8 cellular contexts compared by ENCODE assay signal in genomic region chr17:75848523-75849303, GRCh38. TPM values are rescaled to one million over a fixed set of nuclear protein-coding genes. Genes with fewer than 3 reads are reported as not detected.
DNase-seq lines count a peak whose midpoint lies in the region; ATAC-seq, FAIRE-seq and TF ChIP-seq lines count a peak whose summit lies in the region.

No MANE protein-coding gene starts in this region.

- intact Hi-C loops in lower lobe of right lung (cut with DNase I): no loop called here

- H3K27ac ChIP-seq in lower lobe of right lung: peak overlapping the region; percentile 90

- peaks cover 71% of the 10 kb centered on the region for H3K36me3 ChIP-seq in lower lobe of right lung

- peak; percentile 64 for TF ChIP-seq CTCF in lower lobe of right lung (IDR thresholded peaks at IDR 0.05)

- H3K9me3 ChIP-seq in lower lobe of right lung: no peaks in the 10 kb centered on the region

- ATAC-seq in lower lobe of right lung (no peak), HG02973 (IDR thresholded peaks at IDR 0.05; ENCODE audit: unreplicated experiment) (no peak), HG02571 (IDR thresholded peaks at IDR 0.05; ENCODE audit: unreplicated experiment) (no peak)

- peaks cover 78% of the 10 kb centered on the region for H3K4me1 ChIP-seq in lower lobe of right lung

- no peaks in the 10 kb centered on the region for H3K27me3 ChIP-seq in lower lobe of right lung (ENCODE audit: low read depth)

- DNase-seq in NCI-H1930 (lab: John Stamatoyannopoulos, UW) (peak; percentile 49 to 74), cerebellar cortex (ENCODE audit: low spot score) (peak; percentile 83), lower lobe of right lung (peak; percentile 87)
- DNase-seq in activated CD4-positive, CD25-positive, alpha-beta regulatory T cell treated with anti-CD3 and anti-CD28 coated beads, Interleukin-2, amount 50 U/mL, for 16 hours (ENCODE audit: low read depth, low spot score): peak; percentile 67
- DNase-seq in stimulated activated CD8-positive, alpha-beta memory T cell treated with anti-CD3 and anti-CD28 coated beads, Interleukin-15, amount 100 ng/mL, for 48 hours (ENCODE audit: low read depth in 2 of 2): peak; percentile 51 to 53

- no peak overlapping the region for H3K4me3 ChIP-seq in lower lobe of right lung

- FAIRE-seq in G401.6 (lab: Jason Lieb, UNC): peak; percentile 48

RNA-seq across cellular contexts. Expression of gene UNC13D, which starts 4.5 kb away (rescaled TPM):
- total RNA-seq in lower lobe of right lung: 118 TPM

RNA-seq across cellular contexts. Expression of gene WBP2, which starts 6.4 kb away (rescaled TPM):
- 145 TPM for total RNA-seq in lower lobe of right lung

RNA-seq across cellular contexts. Expression of gene TRIM47, which starts 29.7 kb away (rescaled TPM):
- total RNA-seq in lower lobe of right lung: 21.0 TPM

RNA-seq across cellular contexts. Expression of gene TRIM65, which starts 48.0 kb away (rescaled TPM):
- 32.4 TPM for total RNA-seq in lower lobe of right lung

RNA-seq across cellular contexts. Expression of gene MRPL38, which starts 56.0 kb away (rescaled TPM):
- total RNA-seq in lower lobe of right lung: 68.9 TPM
